Comparison of ENCODE assay signal across 1 cellular context in the genomic region with DNA sequence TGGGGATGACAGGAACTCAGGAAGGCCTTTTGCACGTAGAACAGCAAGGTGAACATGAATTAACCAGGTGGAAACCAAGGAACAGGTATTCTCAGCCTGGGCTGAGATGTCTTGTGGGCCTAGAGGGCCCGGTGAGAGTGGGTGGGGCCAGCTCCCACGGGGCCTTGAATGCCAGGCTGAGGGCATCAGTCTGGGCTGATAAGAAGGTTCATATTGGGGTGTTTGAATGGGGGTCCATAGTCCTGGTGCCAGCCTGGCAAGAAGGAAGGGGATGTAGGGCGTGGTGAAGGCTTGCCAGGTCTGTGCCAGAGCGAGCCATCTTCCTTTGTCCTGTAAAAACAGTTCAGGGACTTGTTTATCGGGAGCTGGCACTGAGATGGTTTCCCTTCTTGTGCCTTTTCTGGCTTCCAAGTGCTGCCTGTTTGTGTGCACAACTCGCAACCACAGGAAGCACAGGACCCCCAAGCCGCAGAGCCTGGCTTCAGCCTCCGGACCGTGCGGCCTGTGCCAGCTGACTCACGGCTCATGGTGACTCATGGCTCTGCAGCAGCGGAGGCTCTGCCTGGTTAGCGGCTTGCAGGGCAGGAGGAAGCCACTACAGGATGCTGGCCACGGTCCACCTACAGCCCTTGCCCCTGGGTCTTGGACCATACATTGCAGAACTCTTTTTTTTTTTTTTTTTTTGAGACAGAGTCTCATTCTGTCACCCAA.
TF ChIP-seq lines count a peak whose summit lies in the region.

No MANE protein-coding gene starts in this region.

TF ChIP-seq in A549, 52 proteins besides CTCF, POLR2A, EP300 and RAD21 (continued from another document):
- TF ChIP-seq, protein P1, sequence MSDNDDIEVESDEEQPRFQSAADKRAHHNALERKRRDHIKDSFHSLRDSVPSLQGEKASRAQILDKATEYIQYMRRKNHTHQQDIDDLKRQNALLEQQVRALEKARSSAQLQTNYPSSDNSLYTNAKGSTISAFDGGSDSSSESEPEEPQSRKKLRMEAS (IDR thresholded peaks at IDR 0.05), result peak; percentile 62
- TF ChIP-seq CHD4 (IDR thresholded peaks at IDR 0.05; ENCODE audit: borderline replicate concordance) (no peak), POLR2AphosphoS2 (conservative IDR thresholded peaks at IDR 0.05; ENCODE audit: low read length) (no peak), EHMT2 (IDR thresholded peaks at IDR 0.05; ENCODE audit: low read depth) (no peak), FOSL2 (IDR thresholded peaks at IDR 0.05) (peak; percentile 85), FOSL2 (CRISPR knock-in tag; IDR thresholded peaks at IDR 0.05) (peak; percentile 99), CEBPB (IDR thresholded peaks at IDR 0.05) (0 out of 4 replicates have a peak, but pooled peaks of 1 of the 2 experiments have one; percentile 21), BHLHE40 (IDR thresholded peaks at IDR 0.05; ENCODE audit: low read depth, low read length) (0 out of 2 replicates have a peak, but pooled peaks have one; percentile 7), ATOH8 (CRISPR knock-in tag; IDR thresholded peaks at IDR 0.05; ENCODE audit: low read depth) (no peak)
